ENCODE assay signal across 18 cellular contexts in genomic region chr6:52500268-52501129, GRCh38.
DNase-seq lines count a peak whose midpoint lies in the region; ATAC-seq and TF ChIP-seq lines count a peak whose summit lies in the region.
"Had no signal": no experiment of that assay in that cellular context is flagged by ENCODE, and none has a peak within 500 bp of the region (broad histone marks: within the 10 kb centered on the region; RNA-seq: fewer than 3 reads in every experiment).

No MANE protein-coding gene starts in this region.

- no peak overlapping the region for H3K27ac Mint-ChIP-seq in activated CD4-positive, alpha-beta T cell treated with anti-CD3 and anti-CD28 coated beads for 36 hours
- H3K27ac Mint-ChIP-seq: activated naive CD8-positive, alpha-beta T cell had no signal

- no peak for TF ChIP-seq EP300 in ovary (IDR thresholded peaks at IDR 0.05)

- ATAC-seq in GM21717 (IDR thresholded peaks at IDR 0.05; ENCODE audit: unreplicated experiment): no peak
- ATAC-seq in activated CD4-positive, alpha-beta T cell treated with anti-CD3 and anti-CD28 coated beads for 36 hours: no peak
- ATAC-seq: esophagus mucosa had no signal

- TF ChIP-seq CTCF in coronary artery (IDR thresholded peaks at IDR 0.05) (no peak), ovary (IDR thresholded peaks at IDR 0.05) (no peak)

- CTCF ChIA-PET in activated CD4-positive, alpha-beta T cell treated with anti-CD3 and anti-CD28 coated beads for 36 hours (lab: Charles Lee): interaction anchor here (0.5 to 1.4 kb wide), 3 partner anchors 36 to 532 kb away, joined by 3 to 5 read pairs (median 3); no protein-coding TSS in a partner anchor

- no peak overlapping the region for H2AFZ ChIP-seq in ACC112 (ENCODE audit: low read length, unreplicated experiment)

- 71 to 81% (median 78%) methylated on average over 9 of the region's 9 CpGs for WGBS in ovary, 3 donors

- H3K27me3 Mint-ChIP-seq in activated CD4-positive, alpha-beta T cell treated with anti-CD3 and anti-CD28 coated beads for 36 hours: no peaks in the 10 kb centered on the region
- H3K27me3 Mint-ChIP-seq: activated naive CD8-positive, alpha-beta T cell; activated T-cell treated with anti-CD3 and anti-CD28 coated beads, Interleukin-2, amount 50 U/mL, for 24 hours had no signal

- H3K36me3 Mint-ChIP-seq in activated CD4-positive, alpha-beta T cell treated with anti-CD3 and anti-CD28 coated beads for 36 hours (ENCODE audit: low read depth): no peaks in the 10 kb centered on the region

- TF ChIP-seq POLR2A in ovary (IDR thresholded peaks at IDR 0.05): no peak

- H3K4me3 Mint-ChIP-seq in activated CD4-positive, alpha-beta T cell treated with anti-CD3 and anti-CD28 coated beads for 36 hours: no peak overlapping the region
- H3K4me3 Mint-ChIP-seq: activated naive CD8-positive, alpha-beta T cell; activated T-cell treated with anti-CD3 and anti-CD28 coated beads, Interleukin-2, amount 50 U/mL, for 24 hours had no signal

- H3K9me3 Mint-ChIP-seq in activated CD4-positive, alpha-beta T cell treated with anti-CD3 and anti-CD28 coated beads for 36 hours (ENCODE audit: low read depth): no peaks in the 10 kb centered on the region
- H3K9me3 Mint-ChIP-seq: activated T-cell treated with anti-CD3 and anti-CD28 coated beads, Interleukin-2, amount 50 U/mL, for 24 hours had no signal

- intact Hi-C loops in ovary (cut with DNase I): loop anchor here in 1 of 4 donors (10.0 kb wide), 1 partner anchor 76 kb away; the partner anchor contains the start of gene EFHC1
- intact Hi-C loops in activated CD4-positive, alpha-beta T cell treated with anti-CD3 and anti-CD28 coated beads for 36 hours (cut with DNase I, micrococcal nuclease): no loop called here

- POLR2A ChIA-PET in activated CD4-positive, alpha-beta T cell treated with anti-CD3 and anti-CD28 coated beads for 36 hours (lab: Charles Lee): interaction anchor here (0.6 kb wide), 1 partner anchor 422 kb away, joined by 3 read pairs; no protein-coding TSS in a partner anchor

- H3K4me1 Mint-ChIP-seq in activated CD4-positive, alpha-beta T cell treated with anti-CD3 and anti-CD28 coated beads for 36 hours: no peaks in the 10 kb centered on the region

- H3K4me1 ChIP-seq in ACC112 (ENCODE audit: control insufficient read depth, insufficient read depth, low read length, unreplicated experiment) (peaks cover 60% of the 10 kb centered on the region), ovary (ENCODE audit: insufficient read depth) (peaks cover 4% of the 10 kb centered on the region)

- H3K79me2 ChIP-seq in ACC112 (ENCODE audit: control insufficient read depth, insufficient read depth, low read length, unreplicated experiment): peaks cover 7% of the 10 kb centered on the region

- no peaks in the 10 kb centered on the region for H3K9me3 ChIP-seq in MG63
- no peaks in the 10 kb centered on the region for H3K9me3 ChIP-seq in ovary

- H3K36me3 ChIP-seq in ACC112 (ENCODE audit: insufficient read depth, low read length) (peaks cover 65% of the 10 kb centered on the region), MG63 (peaks cover 96% of the 10 kb centered on the region), ovary (no peaks in the 10 kb centered on the region)

- peak overlapping the region; percentile 65 for H3K27ac ChIP-seq in ACC112 (ENCODE audit: low read depth, low read length)
- peak overlapping the region; percentile 68 to 81 for H3K27ac ChIP-seq in coronary artery
- no peak overlapping the region for H3K27ac ChIP-seq in ovary
- H3K27ac ChIP-seq: SK-N-MC had no signal

- DNase-seq in MG63: peak; percentile 49
- DNase-seq in coronary artery (ENCODE audit: low spot score): no peak
- DNase-seq in myocyte (ENCODE audit: low read depth): peak; percentile 48
- DNase-seq in T-helper 1 cell: no peak
- DNase-seq in ovary: no peak
- DNase-seq in activated CD4-positive, alpha-beta T cell treated with anti-CD3 and anti-CD28 coated beads for 36 hours: no peak
- DNase-seq: activated CD4-positive, alpha-beta T cell treated with anti-CD3 and anti-CD28 coated beads, Interleukin-2, amount 50 U/mL, for 4 hours; activated T-cell treated with anti-CD3 and anti-CD28 coated beads, Interleukin-2, amount 50 U/mL, for 24 hours; dorsolateral prefrontal cortex; NCI-H2029; NCI-H510A treated with DMSO at 0.1 percent for 48 hours; retina; stimulated activated CD4-positive, alpha-beta T cell treated with anti-CD3 and anti-CD28 coated beads, Interleukin-2, amount 100 ng/mL, for 24 hours had no signal

- no peak overlapping the region for H3K4me3 ChIP-seq in ACC112 (ENCODE audit: low read depth, low read length)
- no peak overlapping the region for H3K4me3 ChIP-seq in MG63
- peak overlapping the region; percentile 15 for H3K4me3 ChIP-seq in coronary artery
- no peak overlapping the region for H3K4me3 ChIP-seq in ovary
- H3K4me3 ChIP-seq: dorsolateral prefrontal cortex, SK-N-MC had no signal

- H3K27me3 ChIP-seq in ACC112 (ENCODE audit: insufficient read depth, low read length): no peaks in the 10 kb centered on the region
- H3K27me3 ChIP-seq in MG63: no peaks in the 10 kb centered on the region
- no peaks in the 10 kb centered on the region for H3K27me3 ChIP-seq in ovary
- H3K27me3 ChIP-seq: dorsolateral prefrontal cortex had no signal

Comparison
In these comparisons a context has a peak if more than half of its experiments do, and no peak if none do; other contexts are left out.
1. H3K27ac ChIP-seq: peak in ACC112 (single experiment) and coronary artery (2 of 2); none in ovary (0 of 2).
2. DNase-seq: peak in MG63 (single experiment) and myocyte (single experiment); none in coronary artery (single experiment), T-helper 1 cell (0 of 5), ovary (0 of 5) and activated CD4-positive, alpha-beta T cell treated with anti-CD3 and anti-CD28 coated beads for 36 hours (single experiment).